In the genomic region with DNA sequence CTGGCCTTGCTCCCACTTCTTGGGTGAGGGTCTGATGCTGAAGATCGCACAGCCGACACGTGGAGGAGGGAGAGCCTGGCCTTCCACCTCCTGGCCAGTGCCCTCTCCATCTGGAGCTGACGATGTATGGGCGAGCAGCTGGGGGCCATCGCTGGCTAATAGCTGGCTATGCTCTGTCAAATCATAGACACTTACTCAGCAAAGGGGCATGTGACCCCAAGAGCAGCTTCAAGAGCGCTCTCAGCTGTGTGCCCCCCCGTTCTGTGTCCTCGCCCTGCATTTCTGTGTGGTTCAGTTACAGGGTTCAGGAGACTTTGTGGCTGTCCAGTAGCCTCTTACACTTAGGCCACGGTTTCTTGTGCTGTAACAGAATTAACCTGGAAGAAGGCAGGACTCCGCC, we compare ENCODE assay signal across 21 cellular contexts. TPM values are rescaled to one million over a fixed set of nuclear protein-coding genes. Genes with fewer than 3 reads are reported as not detected.
DNase-seq lines count a peak whose midpoint lies in the region; ATAC-seq and TF ChIP-seq lines count a peak whose summit lies in the region.
"Had no signal": no experiment of that assay in that cellular context is flagged by ENCODE, and none has a peak within 500 bp of the region (broad histone marks: within the 10 kb centered on the region; RNA-seq: fewer than 3 reads in every experiment).

No MANE protein-coding gene starts in this region.

- peak; percentile 56 for DNase-seq in AG04450 (ENCODE audit: low read depth, low spot score)
- DNase-seq in fibroblast of villous mesenchyme (ENCODE audit: low read depth) = peak; percentile 76
- DNase-seq in osteoblast (ENCODE audit: insufficient read length, low spot score, missing footprints) = peak; percentile 83
- no peak for DNase-seq in upper lobe of left lung
- no peak for DNase-seq in mesenteric fat pad (ENCODE audit: low spot score)
- DNase-seq in mesothelial cell of epicardium (ENCODE audit: low spot score in 2 of 2, unreplicated experiment in 2 of 2) = no peak
- no peak for DNase-seq in HuH-7 (ENCODE audit: low spot score)
- DNase-seq in COR-L47 (lab: John Stamatoyannopoulos, UW) = no peak
- DNase-seq: DMS153; DND-41; GM23248; H7; KG1; MG63; NCI-H2029; NCI-H446 treated with DMSO at 0.1 percent for 48 hours; NCI-H526; NCI-H82; NK-92 treated with Interleukin-12 subunit alpha and Interleukin-12 subunit beta, amount 100 ng/mL, for 24 hours; PC-3 had no signal

- TF ChIP-seq POLR2A in upper lobe of left lung (IDR thresholded peaks at IDR 0.05) = no peak

- no peak for ATAC-seq in upper lobe of left lung (ENCODE audit: low FRiP score in 2 of 2)
- ATAC-seq: PC-3 had no signal

- no peaks in the 10 kb centered on the region for H3K79me2 ChIP-seq in osteoblast (ENCODE audit: insufficient read depth, low read length)

- no peak overlapping the region for H3K27ac Mint-ChIP-seq in mesothelial cell of epicardium

- H3K9me3 ChIP-seq in AG04450 (ENCODE audit: control insufficient read depth, insufficient read depth, low read length) (peaks cover 6% of the 10 kb centered on the region; the same call in 1 of the 2 replicates), osteoblast (ENCODE audit: low read depth, low read length) (no peaks in the 10 kb centered on the region), upper lobe of left lung (no peaks in the 10 kb centered on the region)
- H3K9me3 ChIP-seq: MG63 had no signal

- H3K27me3 ChIP-seq in AG04450 (ENCODE audit: control insufficient read depth, insufficient read depth, low read length) (no peaks in the 10 kb centered on the region), osteoblast (ENCODE audit: insufficient read depth, low read length) (no peaks in the 10 kb centered on the region), upper lobe of left lung (no peaks in the 10 kb centered on the region)
- H3K27me3 ChIP-seq: MG63 had no signal

- no peak for TF ChIP-seq EP300 in upper lobe of left lung (IDR thresholded peaks at IDR 0.05)

- POLR2A ChIA-PET in AG04450 (lab: Yijun Ruan, JAX) = interaction anchor here (0.9 to 2.3 kb wide), 4 partner anchors 17 to 32 kb away, joined by 3 to 11 read pairs (median 10); no protein-coding TSS in a partner anchor

- H3K4me1 ChIP-seq in osteoblast (ENCODE audit: insufficient read depth, low read length) = no peaks in the 10 kb centered on the region
- peaks cover 0 to 4% (median 0%) of the 10 kb centered on the region in 4 donors for H3K4me1 ChIP-seq in upper lobe of left lung

- CTCF ChIA-PET in AG04450 (lab: Charles Lee) = no interaction called here

- H3K36me3 ChIP-seq in osteoblast (ENCODE audit: insufficient read depth, low read length) (no peaks in the 10 kb centered on the region), upper lobe of left lung (no peaks in the 10 kb centered on the region)

- H4K20me1 ChIP-seq in osteoblast (ENCODE audit: insufficient read depth, low read length) = no peaks in the 10 kb centered on the region

- H3K4me3 Mint-ChIP-seq in mesothelial cell of epicardium = no peak overlapping the region

- 82 to 84% methylated on average over 5 to 11 of the region's 11 CpGs for WGBS in upper lobe of left lung, 2 donors

- H3K27ac ChIP-seq in AG04450 (ENCODE audit: low read depth, low read length) (peak overlapping the region; percentile 97), osteoblast (ENCODE audit: low read depth, low read length) (no peak overlapping the region), upper lobe of left lung (peak overlapping the region; percentile 11 to 65 (median 45))
- H3K27ac ChIP-seq: 22Rv1 had no signal

- H3K4me3 ChIP-seq in AG04450 (ENCODE audit: low read depth, low read length) (no peak overlapping the region), fibroblast of villous mesenchyme (ENCODE audit: low read depth, low read length) (no peak overlapping the region), osteoblast (ENCODE audit: insufficient read depth, low read length) (no peak overlapping the region), upper lobe of left lung (no peak overlapping the region)
- H3K4me3 ChIP-seq: GM23248, MG63 had no signal

- no peaks in the 10 kb centered on the region for H3K27me3 Mint-ChIP-seq in mesothelial cell of epicardium (ENCODE audit: low read depth)

- H2AFZ ChIP-seq in osteoblast (ENCODE audit: low read length) = no peak overlapping the region

- TF ChIP-seq CTCF in AG04450 (IDR thresholded peaks at IDR 0.05; ENCODE audit: low read depth, low read length) (no peak), fibroblast of villous mesenchyme (IDR thresholded peaks at IDR 0.05; ENCODE audit: insufficient read depth, low read depth, low read length) (no peak), osteoblast (IDR thresholded peaks at IDR 0.05; ENCODE audit: extremely low read depth, low read depth, low read length) (no peak), upper lobe of left lung (IDR thresholded peaks at IDR 0.05) (no peak), mesothelial cell of epicardium (IDR thresholded peaks at IDR 0.05; ENCODE audit: unreplicated experiment) (no peak)

- H3K9me3 Mint-ChIP-seq in mesothelial cell of epicardium = no peaks in the 10 kb centered on the region

- no peak overlapping the region for H3K4me2 ChIP-seq in osteoblast (ENCODE audit: insufficient read depth, low read length)

- peaks cover 33% of the 10 kb centered on the region for H3K4me1 Mint-ChIP-seq in mesothelial cell of epicardium

- peaks cover 6% of the 10 kb centered on the region for H3K36me3 Mint-ChIP-seq in mesothelial cell of epicardium

RNA-seq across cellular contexts. Expression of a gene that starts 26.4 kb away (rescaled TPM):
- 241 and 314 TPM in 2 replicates for polyA plus RNA-seq in AG04450 (2011; rRNA removed)
- 112 and 137 TPM in 2 replicates for polyA minus RNA-seq in AG04450 (2011; rRNA and poly(A)+ RNA removed)
- total RNA-seq in fibroblast of villous mesenchyme (102 and 256 TPM in 2 replicates), osteoblast (88.3 and 122 TPM in 2 replicates), upper lobe of left lung (100 to 1,000 TPM in 4 of 6 donors, 10 to 100 TPM in 2; 63.9 to 523 (median 207) TPM), mesenteric fat pad (224 TPM), mesothelial cell of epicardium (283 to 297 TPM (median 296 TPM) in 3 replicates)

Comparison
In these comparisons a context has a peak if more than half of its experiments do, and no peak if none do; other contexts are left out.
1. DNase-seq: peak in AG04450 (single experiment), fibroblast of villous mesenchyme (single experiment) and osteoblast (single experiment); none in upper lobe of left lung (0 of 2), mesenteric fat pad (single experiment), mesothelial cell of epicardium (0 of 2), HuH-7 (single experiment) and COR-L47 (single experiment).